1 cellular context compared by ENCODE assay signal in the genomic region with DNA sequence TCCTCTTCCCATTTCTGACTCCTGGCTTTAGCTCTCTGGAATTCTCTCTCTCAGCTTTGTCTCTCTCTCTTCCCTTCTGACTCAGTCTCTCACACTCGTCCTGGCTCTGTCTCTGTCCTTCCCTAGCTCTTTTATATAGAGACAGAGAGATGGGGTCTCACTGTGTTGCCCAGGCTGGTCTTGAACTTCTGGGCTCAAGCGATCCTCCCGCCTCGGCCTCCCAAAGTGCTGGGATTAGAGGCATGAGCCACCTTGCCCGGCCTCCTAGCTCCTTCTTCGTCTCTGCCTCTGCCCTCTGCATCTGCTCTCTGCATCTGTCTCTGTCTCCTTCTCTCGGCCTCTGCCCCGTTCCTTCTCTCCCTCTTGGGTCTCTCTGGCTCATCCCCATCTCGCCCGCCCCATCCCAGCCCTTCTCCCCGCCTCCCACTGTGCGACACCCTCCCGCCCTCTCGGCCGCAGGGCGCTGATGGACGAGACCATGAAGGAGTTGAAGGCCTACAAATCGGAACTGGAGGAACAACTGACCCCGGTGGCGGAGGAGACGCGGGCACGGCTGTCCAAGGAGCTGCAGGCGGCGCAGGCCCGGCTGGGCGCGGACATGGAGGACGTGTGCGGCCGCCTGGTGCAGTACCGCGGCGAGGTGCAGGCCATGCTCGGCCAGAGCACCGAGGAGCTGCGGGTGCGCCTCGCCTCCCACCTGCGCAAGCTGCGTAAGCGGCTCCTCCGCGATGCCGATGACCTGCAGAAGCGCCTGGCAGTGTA.
TF ChIP-seq lines count a peak whose summit lies in the region.

No MANE protein-coding gene starts in this region.

TF ChIP-seq in WTC11, 78 proteins besides CTCF, POLR2A, EP300 and RAD21:
- TF ChIP-seq PRRX2 (CRISPR knock-in tag; IDR thresholded peaks at IDR 0.05) (no peak), ZNF121 (CRISPR knock-in tag; IDR thresholded peaks at IDR 0.05) (0 out of 2 replicates have a peak, but pooled peaks have one; percentile 25)
